Comparison of ENCODE assay signal across 9 cellular contexts in the genomic region with DNA sequence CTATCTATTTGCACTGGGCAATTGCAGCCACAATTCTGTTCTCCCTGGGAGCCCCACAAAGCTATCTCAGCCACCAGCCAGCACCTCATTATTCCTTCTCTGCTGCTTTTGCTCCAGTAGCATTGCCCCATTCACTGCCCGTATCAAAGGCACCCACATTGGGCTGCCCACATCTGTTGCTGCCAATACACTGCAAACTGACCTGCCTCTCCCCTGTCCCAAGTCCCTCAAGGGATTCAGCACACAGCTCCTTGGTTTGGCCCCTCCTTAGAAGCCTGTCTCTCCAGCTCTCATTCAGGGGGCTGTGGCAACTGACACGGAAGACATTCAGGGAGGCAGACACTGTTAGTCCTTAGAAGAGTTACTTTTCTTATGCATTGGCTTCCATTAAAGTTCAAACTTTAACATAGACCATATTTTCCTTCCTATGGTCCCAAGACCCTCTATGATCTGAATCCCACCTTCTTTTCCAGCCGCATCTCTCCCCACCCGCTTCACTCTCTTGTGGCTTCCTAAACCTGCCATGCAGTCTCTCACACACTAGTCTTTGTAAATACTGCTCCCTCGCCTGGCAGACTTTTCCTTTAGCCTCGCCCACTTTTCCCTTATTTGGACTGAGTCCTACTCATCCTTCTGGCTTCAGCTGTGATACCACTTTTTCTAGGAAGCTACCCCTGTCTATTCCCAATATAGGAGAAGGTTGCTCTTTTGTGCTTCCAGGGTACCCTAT.
DNase-seq lines count a peak whose midpoint lies in the region; ATAC-seq and TF ChIP-seq lines count a peak whose summit lies in the region.
"Had no signal": no experiment of that assay in that cellular context is flagged by ENCODE, and none has a peak within 500 bp of the region (broad histone marks: within the 10 kb centered on the region; RNA-seq: fewer than 3 reads in every experiment).

No MANE protein-coding gene starts in this region.

- ATAC-seq in HG03565 (IDR thresholded peaks at IDR 0.05; ENCODE audit: unreplicated experiment) = no peak

- DNase-seq in HCEC 1CT (peak; percentile 64), NCI-H526 treated with DMSO at 0.1 percent for 48 hours (lab: John Stamatoyannopoulos, UW) (peak; percentile 29), epithelial cell of esophagus (ENCODE audit: low read depth) (peak; percentile 78), C1 segment of cervical spinal cord (lab: John Stamatoyannopoulos, UW) (no peak)
- no peak for DNase-seq in activated CD4-positive, CD25-positive, alpha-beta regulatory T cell treated with anti-CD3 and anti-CD28 coated beads, Interleukin-2, amount 50 U/mL, for 72 hours
- DNase-seq in activated naive CD4-positive, alpha-beta T cell treated with Interleukin-2 at 50 U/mL for 16 hours = no peak

- H3K27me3 ChIP-seq in parathyroid adenoma (ENCODE audit: control insufficient read depth, insufficient read depth, low read length) = no peaks in the 10 kb centered on the region

- TF ChIP-seq CTCF in epithelial cell of esophagus (IDR thresholded peaks at IDR 0.05; ENCODE audit: insufficient read depth, low read depth, low read length, missing control alignments) = no peak
- TF ChIP-seq CTCF in parathyroid adenoma (IDR thresholded peaks at IDR 0.05) = no peak

- H3K4me3 ChIP-seq in epithelial cell of esophagus (ENCODE audit: low read length) = no peak overlapping the region
- no peak overlapping the region for H3K4me3 ChIP-seq in parathyroid adenoma (ENCODE audit: low read depth, low read length)
- H3K4me3 ChIP-seq: skin epidermis had no signal

- H3K4me1 ChIP-seq in parathyroid adenoma = peaks cover 21% of the 10 kb centered on the region

- H3K9ac ChIP-seq in parathyroid adenoma = no peak overlapping the region

- peak overlapping the region; percentile 41 for H3K27ac ChIP-seq in parathyroid adenoma
- H3K27ac ChIP-seq: skin epidermis had no signal

- H3K79me2 ChIP-seq in parathyroid adenoma = no peaks in the 10 kb centered on the region

- H2AFZ ChIP-seq in parathyroid adenoma = no peak overlapping the region

- H3K9me3 ChIP-seq in parathyroid adenoma (ENCODE audit: control insufficient read depth, low read length) = no peaks in the 10 kb centered on the region

- H3K4me2 ChIP-seq in parathyroid adenoma (ENCODE audit: low read length) = no peak overlapping the region

- H3K36me3 ChIP-seq in parathyroid adenoma (ENCODE audit: control insufficient read depth, insufficient read depth, low read length) = no peaks in the 10 kb centered on the region

Comparison
In these comparisons a context has a peak if more than half of its experiments do, and no peak if none do; other contexts are left out.
1. DNase-seq: peak in HCEC 1CT (single experiment), NCI-H526 treated with DMSO at 0.1 percent for 48 hours (single experiment) and epithelial cell of esophagus (single experiment); none in activated CD4-positive, CD25-positive, alpha-beta regulatory T cell treated with anti-CD3 and anti-CD28 coated beads, Interleukin-2, amount 50 U/mL, for 72 hours (single experiment), activated naive CD4-positive, alpha-beta T cell treated with Interleukin-2 at 50 U/mL for 16 hours (single experiment) and C1 segment of cervical spinal cord (0 of 14).